In genomic region chr10:74912674-74913073, GRCh38 we compare ENCODE assay signal across 29 cellular contexts.
A peak's percentile ranks its signal among the peaks of the same experiment; 100 is the strongest.
DNase-seq lines count a peak whose midpoint lies in the region; ATAC-seq and TF ChIP-seq lines count a peak whose summit lies in the region.
"Had no signal": no experiment of that assay in that cellular context is flagged by ENCODE, and none has a peak within 500 bp of the region (broad histone marks: within the 10 kb centered on the region; RNA-seq: fewer than 3 reads in every experiment).

No MANE protein-coding gene starts in this region.

- H3K27me3 ChIP-seq in neural cell (ENCODE audit: insufficient read depth, low read depth, low read length) = no peaks in the 10 kb centered on the region
- H3K27me3 ChIP-seq: BE2C, neutrophil, sigmoid colon, tibial artery had no signal

- peaks cover 34% of the 10 kb centered on the region for H3K79me2 ChIP-seq in neural cell (replicated peaks; ENCODE audit: insufficient read depth, low read length)

- H3K4me3 Mint-ChIP-seq in activated CD8-positive, alpha-beta T cell treated with anti-CD3 and anti-CD28 coated beads for 36 hours = peak overlapping the region; percentile 18
- H3K4me3 Mint-ChIP-seq in activated CD8-positive, alpha-beta T cell treated with anti-CD3 and anti-CD28 coated beads, Interleukin-2, amount 10 ng/mL, durations not matched to agents 7 days and 5 days = no peak overlapping the region
- peak overlapping the region; percentile 0 for H3K4me3 Mint-ChIP-seq in activated T-helper 17 cell treated with anti-CD3 and anti-CD28 coated beads, Interleukin-2, amount 50 U/mL, for 72 hours

- H3K9me2 ChIP-seq in neural cell (ENCODE audit: insufficient read depth, low read length) = no peaks in the 10 kb centered on the region

- peaks cover 3% of the 10 kb centered on the region for H3K9me3 Mint-ChIP-seq in activated CD8-positive, alpha-beta T cell treated with anti-CD3 and anti-CD28 coated beads for 36 hours
- no peaks in the 10 kb centered on the region for H3K9me3 Mint-ChIP-seq in activated CD8-positive, alpha-beta T cell treated with anti-CD3 and anti-CD28 coated beads, Interleukin-2, amount 10 ng/mL, durations not matched to agents 7 days and 5 days (ENCODE audit: insufficient read depth)
- H3K9me3 Mint-ChIP-seq in activated T-helper 17 cell treated with anti-CD3 and anti-CD28 coated beads, Interleukin-2, amount 50 U/mL, for 72 hours = no peaks in the 10 kb centered on the region
- H3K9me3 Mint-ChIP-seq: effector memory CD8-positive, alpha-beta T cell had no signal

- no peak for DNase-seq in activated CD8-positive, alpha-beta T cell treated with anti-CD3 and anti-CD28 coated beads for 36 hours
- no peak for DNase-seq in activated CD8-positive, alpha-beta T cell treated with anti-CD3 and anti-CD28 coated beads, Interleukin-2, amount 10 ng/mL, durations not matched to agents 7 days and 5 days
- DNase-seq in medulla oblongata (ENCODE audit: extremely low spot score) = no peak
- no peak for DNase-seq in AG08395 (ENCODE audit: low spot score)
- DNase-seq: activated gamma-delta T cell treated with Interleukin-2 at 50 U/mL for 16 hours; activated T-cell treated with anti-CD3 and anti-CD28 coated beads, Interleukin-2, amount 50 U/mL, for 24 hours; BE2C; cortex of kidney; DMS79; effector memory CD8-positive, alpha-beta T cell; GM23248; hypothalamus; KG1; left colon; mammary epithelial cell; NCI-H1105 treated with DMSO at 0.1 percent for 48 hours; NCI-H2029 treated with DMSO at 0.1 percent for 48 hours; NCI-H526; PC-9; sigmoid colon; stimulated activated CD4-positive, alpha-beta T cell treated with anti-CD3 and anti-CD28 coated beads, Interleukin-4, amount 100 ng/mL, for 1 hour; tibial artery had no signal

- no peak overlapping the region for H3K27ac Mint-ChIP-seq in activated CD8-positive, alpha-beta T cell treated with anti-CD3 and anti-CD28 coated beads for 36 hours
- no peak overlapping the region for H3K27ac Mint-ChIP-seq in activated CD8-positive, alpha-beta T cell treated with anti-CD3 and anti-CD28 coated beads, Interleukin-2, amount 10 ng/mL, durations not matched to agents 7 days and 5 days
- no peak overlapping the region for H3K27ac Mint-ChIP-seq in activated T-helper 17 cell treated with anti-CD3 and anti-CD28 coated beads, Interleukin-2, amount 50 U/mL, for 72 hours
- H3K27ac Mint-ChIP-seq: effector memory CD8-positive, alpha-beta T cell had no signal

- H2AFZ ChIP-seq in neural cell (ENCODE audit: low read depth, low read length) = no peak overlapping the region
- H2AFZ ChIP-seq: GM23248, PC-9 had no signal

- no peaks in the 10 kb centered on the region for H3F3A ChIP-seq in neural cell (ENCODE audit: insufficient read depth, low read length, poor library complexity, severe bottlenecking)

- H3K4me1 Mint-ChIP-seq in activated CD8-positive, alpha-beta T cell treated with anti-CD3 and anti-CD28 coated beads for 36 hours (ENCODE audit: low read depth) = peaks cover 39% of the 10 kb centered on the region
- peaks cover 18% of the 10 kb centered on the region for H3K4me1 Mint-ChIP-seq in activated CD8-positive, alpha-beta T cell treated with anti-CD3 and anti-CD28 coated beads, Interleukin-2, amount 10 ng/mL, durations not matched to agents 7 days and 5 days (ENCODE audit: low read depth)
- H3K4me1 Mint-ChIP-seq in activated T-helper 17 cell treated with anti-CD3 and anti-CD28 coated beads, Interleukin-2, amount 50 U/mL, for 72 hours = peaks cover 20% of the 10 kb centered on the region

- H3K4me2 ChIP-seq in neural cell (ENCODE audit: low read length) = no peak overlapping the region
- H3K4me2 ChIP-seq: PC-9 had no signal

- no peak overlapping the region for H3K27ac ChIP-seq in neural cell (ENCODE audit: low read length)
- H3K27ac ChIP-seq: GM23248, neutrophil, PC-9, prostate gland, sigmoid colon, SK-N-MC, tibial artery had no signal

- H4K20me1 ChIP-seq in neural cell (ENCODE audit: insufficient read depth) = no peaks in the 10 kb centered on the region

- no peaks in the 10 kb centered on the region for H3K36me3 ChIP-seq in neural cell (ENCODE audit: insufficient read depth, low read length)
- H3K36me3 ChIP-seq: BE2C, neutrophil, prostate gland, sigmoid colon, tibial artery had no signal

- H3K27me3 Mint-ChIP-seq in activated CD8-positive, alpha-beta T cell treated with anti-CD3 and anti-CD28 coated beads for 36 hours = no peaks in the 10 kb centered on the region
- no peaks in the 10 kb centered on the region for H3K27me3 Mint-ChIP-seq in activated CD8-positive, alpha-beta T cell treated with anti-CD3 and anti-CD28 coated beads, Interleukin-2, amount 10 ng/mL, durations not matched to agents 7 days and 5 days (ENCODE audit: low read depth)
- no peaks in the 10 kb centered on the region for H3K27me3 Mint-ChIP-seq in activated T-helper 17 cell treated with anti-CD3 and anti-CD28 coated beads, Interleukin-2, amount 50 U/mL, for 72 hours
- H3K27me3 Mint-ChIP-seq: activated T-cell treated with anti-CD3 and anti-CD28 coated beads, Interleukin-2, amount 50 U/mL, for 24 hours; effector memory CD8-positive, alpha-beta T cell had no signal

- TF ChIP-seq RAD21 in neural cell (conservative IDR thresholded peaks at IDR 0.05) = no peak

- POLR2A ChIA-PET in activated CD8-positive, alpha-beta T cell treated with anti-CD3 and anti-CD28 coated beads for 36 hours (lab: Charles Lee) = no interaction called here
- POLR2A ChIA-PET in activated CD8-positive, alpha-beta T cell treated with anti-CD3 and anti-CD28 coated beads, Interleukin-2, amount 10 ng/mL, durations not matched to agents 7 days and 5 days (lab: Charles Lee) = interaction anchor here (1.2 kb wide), 1 partner anchor 9 kb away, joined by 3 read pairs; no protein-coding TSS in a partner anchor

- no peak for TF ChIP-seq EP300 in neural cell (conservative IDR thresholded peaks at IDR 0.05; ENCODE audit: poor library complexity, severe bottlenecking)

- ATAC-seq in activated CD8-positive, alpha-beta T cell treated with anti-CD3 and anti-CD28 coated beads for 36 hours = no peak
- no peak for ATAC-seq in activated CD8-positive, alpha-beta T cell treated with anti-CD3 and anti-CD28 coated beads, Interleukin-2, amount 10 ng/mL, durations not matched to agents 7 days and 5 days
- ATAC-seq in GM21723 (IDR thresholded peaks at IDR 0.05; ENCODE audit: unreplicated experiment) (peak; percentile 28), HG03175 (IDR thresholded peaks at IDR 0.05; ENCODE audit: unreplicated experiment) (no peak)
- no peak for ATAC-seq in activated T-helper 17 cell treated with anti-CD3 and anti-CD28 coated beads, Interleukin-2, amount 50 U/mL, for 72 hours (replicated peaks)
- ATAC-seq: left colon had no signal

- CTCF ChIA-PET in activated CD8-positive, alpha-beta T cell treated with anti-CD3 and anti-CD28 coated beads for 36 hours (lab: Charles Lee) = interaction anchor here (0.6 to 5.1 kb wide), 5 partner anchors 9 to 61 kb away, joined by 3 to 24 read pairs (median 4); no protein-coding TSS in a partner anchor
- CTCF ChIA-PET in activated CD8-positive, alpha-beta T cell treated with anti-CD3 and anti-CD28 coated beads, Interleukin-2, amount 10 ng/mL, durations not matched to agents 7 days and 5 days (lab: Charles Lee) = interaction anchor here (0.8 to 2.6 kb wide), 12 partner anchors 11 to 108 kb away, joined by 3 to 14 read pairs (median 4); no protein-coding TSS in a partner anchor

- H3K4me3 ChIP-seq in neural cell (ENCODE audit: low read length) = no peak overlapping the region
- H3K4me3 ChIP-seq: GM23248, PC-9, prostate gland, sigmoid colon, SK-N-MC, tibial artery had no signal

- H3K9ac ChIP-seq in neural cell (ENCODE audit: low read length) = no peak overlapping the region
- H3K9ac ChIP-seq: GM23248 had no signal

- peaks cover 2% of the 10 kb centered on the region for H3K36me3 Mint-ChIP-seq in activated CD8-positive, alpha-beta T cell treated with anti-CD3 and anti-CD28 coated beads for 36 hours (ENCODE audit: low read depth)
- peaks cover 12% of the 10 kb centered on the region for H3K36me3 Mint-ChIP-seq in activated CD8-positive, alpha-beta T cell treated with anti-CD3 and anti-CD28 coated beads, Interleukin-2, amount 10 ng/mL, durations not matched to agents 7 days and 5 days (ENCODE audit: low read depth)
- no peaks in the 10 kb centered on the region for H3K36me3 Mint-ChIP-seq in activated T-helper 17 cell treated with anti-CD3 and anti-CD28 coated beads, Interleukin-2, amount 50 U/mL, for 72 hours (ENCODE audit: low read depth)

- TF ChIP-seq CTCF in activated CD8-positive, alpha-beta T cell treated with anti-CD3 and anti-CD28 coated beads for 36 hours (IDR thresholded peaks at IDR 0.05) = no peak
- TF ChIP-seq CTCF in neural cell (IDR thresholded peaks at IDR 0.05; ENCODE audit: poor library complexity, severe bottlenecking) = no peak

- intact Hi-C loops in activated CD8-positive, alpha-beta T cell treated with anti-CD3 and anti-CD28 coated beads for 36 hours (cut with micrococcal nuclease) = no loop called here

- no peaks in the 10 kb centered on the region for H3K9me3 ChIP-seq in neural cell (ENCODE audit: low read length)
- H3K9me3 ChIP-seq: BE2C, neutrophil, prostate gland, sigmoid colon, tibial artery had no signal

TF ChIP-seq in neural cell, 6 proteins besides CTCF, POLR2A, EP300 and RAD21 (continues in another document):
- TF ChIP-seq EZH2 (IDR thresholded peaks at IDR 0.05; ENCODE audit: borderline replicate concordance, insufficient read depth, low read length, poor library complexity, severe bottlenecking) (no peak), POLR2AphosphoS5 (IDR thresholded peaks at IDR 0.05) (peak; percentile 13), REST (IDR thresholded peaks at IDR 0.05; ENCODE audit: borderline replicate concordance) (no peak)
